2 cellular contexts compared by ENCODE assay signal in the genomic region with DNA sequence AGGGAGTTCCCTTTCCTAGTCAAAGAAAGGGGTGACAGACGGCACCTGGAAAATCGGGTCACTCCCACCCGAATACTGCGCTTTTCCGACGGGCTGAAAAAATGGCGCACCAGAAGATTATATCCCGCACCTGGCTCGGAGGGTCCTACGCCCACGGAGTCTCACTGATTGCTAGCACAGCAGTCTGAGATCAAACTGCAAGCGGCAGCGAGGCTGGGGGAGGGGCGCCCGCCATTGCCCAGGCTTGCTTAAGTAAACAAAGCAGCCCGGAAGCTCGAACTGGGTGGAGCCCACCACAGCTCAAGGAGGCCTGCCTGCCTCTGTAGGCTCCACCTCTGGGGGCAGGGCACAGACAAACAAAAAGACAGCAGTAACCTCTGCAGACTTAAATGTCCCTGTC. TPM values are rescaled to one million over a fixed set of nuclear protein-coding genes. Genes with fewer than 3 reads are reported as not detected.
"Had no signal": no experiment of that assay in that cellular context is flagged by ENCODE, and none has a peak within 500 bp of the region (broad histone marks: within the 10 kb centered on the region; RNA-seq: fewer than 3 reads in every experiment).

No MANE protein-coding gene starts in this region.

RNA-seq across cellular contexts. Expression of a gene that starts 41.1 kb away (rescaled TPM):
- total RNA-seq: HT-29 had no signal
- polyA plus RNA-seq: HepG2 had no signal
